ENCODE assay signal across 8 cellular contexts in the genomic region with DNA sequence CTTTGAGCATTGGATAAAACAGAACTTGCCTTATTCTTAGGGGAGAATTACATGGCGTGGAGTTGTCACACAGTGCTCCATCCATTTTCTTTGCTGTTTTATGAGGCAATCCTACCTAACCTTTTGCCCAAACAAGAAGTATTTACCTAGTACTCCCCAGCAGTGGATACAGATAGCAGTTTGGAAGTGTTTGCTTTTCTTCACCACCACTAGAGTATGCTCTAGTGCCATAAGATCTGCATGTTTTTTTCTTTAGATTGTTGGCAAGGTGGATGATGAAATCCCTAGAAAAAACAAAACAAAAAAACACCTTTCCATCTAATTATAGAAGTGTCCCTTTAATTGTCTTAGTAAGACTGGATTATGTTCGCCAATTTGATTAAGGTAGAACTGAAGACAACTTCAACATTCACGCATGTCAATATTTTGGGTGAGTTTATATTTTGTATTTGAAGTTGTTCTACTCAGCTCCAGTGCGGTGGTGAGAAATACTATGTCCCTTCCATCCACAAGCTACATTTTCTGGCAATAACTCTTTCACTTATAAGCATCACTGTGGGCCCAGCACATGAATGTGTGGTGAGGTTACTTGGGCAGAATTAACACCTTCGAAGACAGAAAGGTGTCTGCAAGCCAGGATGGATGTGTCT.
DNase-seq lines count a peak whose midpoint lies in the region; ATAC-seq and TF ChIP-seq lines count a peak whose summit lies in the region.

No MANE protein-coding gene starts in this region.

- CTCF ChIA-PET in RWPE1 (lab: Yijun Ruan, JAX) = interaction anchor here (0.7 kb wide), 1 partner anchor 31 kb away, joined by 3 read pairs; no protein-coding TSS in a partner anchor

- POLR2A ChIA-PET in RWPE1 (lab: Yijun Ruan, JAX; ENCODE audit: low non-redundant PET) = no interaction called here

- peak; percentile 73 for TF ChIP-seq RAD21 in Ishikawa (IDR thresholded peaks at IDR 0.05; ENCODE audit: low read depth)

- ATAC-seq in GM18867 (IDR thresholded peaks at IDR 0.05; ENCODE audit: unreplicated experiment) (no peak), HG02852 (IDR thresholded peaks at IDR 0.05; ENCODE audit: unreplicated experiment) (no peak)

- DNase-seq in DMS 273 (lab: John Stamatoyannopoulos, UW; ENCODE audit: unreplicated experiment) (peak; percentile 72), RWPE1 (ENCODE audit: low spot score) (peak; percentile 52), iPS DF 19.7 (ENCODE audit: low read depth, low spot score) (peak; percentile 54), hepatic stellate cell (ENCODE audit: low spot score) (no peak)
- DNase-seq in stimulated activated naive CD4-positive, alpha-beta T cell (lab: John Stamatoyannopoulos, UW) = no peak

- H3K27ac ChIP-seq in RWPE1 = no peak overlapping the region

- no peak for TF ChIP-seq EP300 in Ishikawa (IDR thresholded peaks at IDR 0.05; ENCODE audit: borderline replicate concordance)

- peak; percentile 55 for TF ChIP-seq CTCF in RWPE1 (conservative IDR thresholded peaks at IDR 0.05; ENCODE audit: low read depth)

TF ChIP-seq in Ishikawa, 13 proteins besides CTCF, POLR2A, EP300 and RAD21:
- 0 out of 2 replicates have a peak, but pooled peaks have one; percentile 38 for TF ChIP-seq CEBPB (IDR thresholded peaks at IDR 0.05)
- TF ChIP-seq, protein P1, sequence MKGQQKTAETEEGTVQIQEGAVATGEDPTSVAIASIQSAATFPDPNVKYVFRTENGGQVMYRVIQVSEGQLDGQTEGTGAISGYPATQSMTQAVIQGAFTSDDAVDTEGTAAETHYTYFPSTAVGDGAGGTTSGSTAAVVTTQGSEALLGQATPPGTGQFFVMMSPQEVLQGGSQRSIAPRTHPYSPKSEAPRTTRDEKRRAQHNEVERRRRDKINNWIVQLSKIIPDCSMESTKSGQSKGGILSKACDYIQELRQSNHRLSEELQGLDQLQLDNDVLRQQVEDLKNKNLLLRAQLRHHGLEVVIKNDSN (IDR thresholded peaks at IDR 0.05) = no peak

Comparison
In these comparisons a context has a peak if more than half of its experiments do, and no peak if none do; other contexts are left out.
1. DNase-seq: peak in DMS 273 (single experiment), RWPE1 (single experiment) and iPS DF 19.7 (single experiment); none in hepatic stellate cell (single experiment) and stimulated activated naive CD4-positive, alpha-beta T cell (0 of 6).